23 cellular contexts compared by ENCODE assay signal in genomic region chr5:50463047-50463446, GRCh38.
"Had no signal": no experiment of that assay in that cellular context is flagged by ENCODE, and none has a peak within 500 bp of the region (broad histone marks: within the 10 kb centered on the region; RNA-seq: fewer than 3 reads in every experiment).

No MANE protein-coding gene starts in this region.

- H3K36me3 ChIP-seq: cardiac muscle cell, Peyer's patch had no signal

- H3K4me3 Mint-ChIP-seq: activated CD4-positive, alpha-beta memory T cell treated with anti-CD3 and anti-CD28 coated beads for 36 hours; activated CD4-positive, alpha-beta T cell treated with anti-CD3 and anti-CD28 coated beads, Interleukin-2, amount 10 ng/mL, durations not matched to agents 7 days and 5 days; activated naive CD8-positive, alpha-beta T cell; activated T-cell treated with anti-CD3 and anti-CD28 coated beads, Interleukin-2, amount 50 U/mL, for 4 hours; brain; T-helper 1 cell treated with Interleukin-12 subunit alpha and Interleukin-12 subunit beta and Interleukin-4 antibody, amounts not matched to agents 30 μg/mL and 1 μg/mL, for 36 hours had no signal

- H3K36me3 Mint-ChIP-seq: brain had no signal

- H3K27me3 ChIP-seq: cardiac muscle cell, Peyer's patch had no signal

- ATAC-seq: activated T-cell treated with anti-CD3 and anti-CD28 coated beads, Interleukin-2, amount 50 U/mL, for 4 hours had no signal

- H3K4me3 ChIP-seq: cardiac muscle cell, Peyer's patch had no signal

- H3K27ac Mint-ChIP-seq: activated CD4-positive, alpha-beta memory T cell treated with anti-CD3 and anti-CD28 coated beads for 36 hours; activated CD4-positive, alpha-beta T cell treated with anti-CD3 and anti-CD28 coated beads, Interleukin-2, amount 10 ng/mL, durations not matched to agents 7 days and 5 days; activated naive CD8-positive, alpha-beta T cell; brain; T-helper 1 cell treated with Interleukin-12 subunit alpha and Interleukin-12 subunit beta and Interleukin-4 antibody, amounts not matched to agents 30 μg/mL and 1 μg/mL, for 36 hours had no signal

- H3K27ac ChIP-seq: cardiac muscle cell, Peyer's patch, RWPE1 had no signal

- H3K4me1 Mint-ChIP-seq: brain had no signal

- DNase-seq: activated CD4-positive, alpha-beta memory T cell treated with anti-CD3 and anti-CD28 coated beads for 36 hours; activated CD4-positive, alpha-beta T cell treated with anti-CD3 and anti-CD28 coated beads, Interleukin-2, amount 10 ng/mL, durations not matched to agents 7 days and 5 days; activated CD4-positive, CD25-positive, alpha-beta regulatory T cell; activated CD8-positive, alpha-beta memory T cell treated with anti-CD3 and anti-CD28 coated beads for 24 hours; activated effector memory CD4-positive, alpha-beta T cell treated with anti-CD3 and anti-CD28 coated beads, Interleukin-2, amount 50 U/mL, for 16 hours; activated naive CD4-positive, alpha-beta T cell treated with Interleukin-2 at 50 U/mL for 16 hours; activated T-cell treated with anti-CD3 and anti-CD28 coated beads, Interleukin-2, amount 50 U/mL, for 4 hours; amygdala; Kasumi-1; NCI-H1048; NCI-H146; NCI-H1930; NCI-H510A; NCI-H526 treated with DMSO at 0.1 percent for 48 hours; NK-92 treated with Interleukin-12 subunit alpha and Interleukin-12 subunit beta, amount 100 ng/mL, for 24 hours; Peyer's patch; SHP77 treated with DMSO at 0.1 percent for 48 hours had no signal

- H3K27me3 Mint-ChIP-seq: activated CD4-positive, alpha-beta memory T cell treated with anti-CD3 and anti-CD28 coated beads for 36 hours; activated CD4-positive, alpha-beta T cell treated with anti-CD3 and anti-CD28 coated beads, Interleukin-2, amount 10 ng/mL, durations not matched to agents 7 days and 5 days; activated naive CD8-positive, alpha-beta T cell had no signal

- H3K4me1 ChIP-seq: Peyer's patch had no signal

- FAIRE-seq: astrocyte had no signal

- H3K9me3 ChIP-seq: Peyer's patch had no signal
